Comparison of ENCODE assay signal across 17 cellular contexts in genomic region chr3:141164844-141165243, GRCh38.
"Had no signal": no experiment of that assay in that cellular context is flagged by ENCODE, and none has a peak within 500 bp of the region (broad histone marks: within the 10 kb centered on the region; RNA-seq: fewer than 3 reads in every experiment).

No MANE protein-coding gene starts in this region.

- H3K4me1 ChIP-seq: heart right ventricle, psoas muscle had no signal

- H3K27ac Mint-ChIP-seq: endodermal cell, naive B cell had no signal

- H3K4me3 ChIP-seq: coronary artery, heart right ventricle, psoas muscle had no signal

- H3K4me3 Mint-ChIP-seq: endodermal cell, naive B cell had no signal

- H3K27ac ChIP-seq: coronary artery, heart right ventricle, neutrophil, psoas muscle had no signal

- H3K36me3 ChIP-seq: heart right ventricle, neutrophil had no signal

- DNase-seq: effector CD4-positive, alpha-beta T cell; endodermal cell; erythroblast; foreskin melanocyte; heart right ventricle; islet precursor cell; mesendoderm; naive B cell; psoas muscle; retina; small intestine; stimulated activated CD4-positive, alpha-beta T cell treated with anti-CD3 and anti-CD28 coated beads, Interleukin-12 subunit alpha, Interleukin-12 subunit beta, amount 100 ng/mL, for 4 hours; stimulated activated naive CD4-positive, alpha-beta T cell; trophoblast cell had no signal

- H3K4me1 Mint-ChIP-seq: endodermal cell, naive B cell had no signal

- H3K27me3 ChIP-seq: heart right ventricle, neutrophil had no signal

- FAIRE-seq: endothelial cell of umbilical vein, small intestine had no signal

- H3K9me3 ChIP-seq: neutrophil had no signal
